ENCODE assay signal across 22 cellular contexts in genomic region chr5:154999865-155000264, GRCh38. TPM values are rescaled to one million over a fixed set of nuclear protein-coding genes. Genes with fewer than 3 reads are reported as not detected.
"Had no signal": no experiment of that assay in that cellular context is flagged by ENCODE, and none has a peak within 500 bp of the region (broad histone marks: within the 10 kb centered on the region; RNA-seq: fewer than 3 reads in every experiment).

No MANE protein-coding gene starts in this region.

- H3K4me3 ChIP-seq: left ventricle myocardium inferior, sigmoid colon, spleen, thyroid gland had no signal

- ATAC-seq: activated CD8-positive, alpha-beta T cell treated with anti-CD3 and anti-CD28 coated beads for 36 hours; foreskin keratinocyte; naive thymus-derived CD8-positive, alpha-beta T cell had no signal

- H3K36me3 ChIP-seq: brain microvascular endothelial cell, left ventricle myocardium inferior, neutrophil, sigmoid colon, spleen, thyroid gland had no signal

- H3K9me3 ChIP-seq: neutrophil, thyroid gland had no signal

- H3K4me1 ChIP-seq: left ventricle myocardium inferior, parathyroid adenoma, spleen, thyroid gland had no signal

- DNase-seq: activated B cell treated with CpG ODN at 0.5 μM for 24 hours; activated CD4-positive, alpha-beta T cell treated with anti-CD3 and anti-CD28 coated beads for 48 hours; activated CD8-positive, alpha-beta memory T cell treated with anti-CD3 and anti-CD28 coated beads, Interleukin-2, amount 50 U/mL, for 4 hours; activated CD8-positive, alpha-beta T cell treated with anti-CD3 and anti-CD28 coated beads for 36 hours; activated gamma-delta T cell; activated naive CD8-positive, alpha-beta T cell treated with anti-CD3 and anti-CD28 coated beads for 36 hours; activated T-cell treated with anti-CD3 and anti-CD28 coated beads, Interleukin-2, amount 50 U/mL, for 48 hours; brain microvascular endothelial cell; cortex of kidney; effector CD8-positive, alpha-beta T cell; foreskin keratinocyte; glutamatergic neuron; hypothalamus; kidney; left ventricle myocardium inferior; naive thymus-derived CD8-positive, alpha-beta T cell; sigmoid colon; spleen; thyroid gland had no signal

- H3K27me3 ChIP-seq: brain microvascular endothelial cell, foreskin keratinocyte, sigmoid colon, spleen, thyroid gland had no signal

RNA-seq across cellular contexts. Expression of gene KIF4B, which starts 13.7 kb away (rescaled TPM):
- polyA plus RNA-seq: foreskin keratinocyte; naive thymus-derived CD8-positive, alpha-beta T cell; spleen; urinary bladder had no signal
